In the genomic region with DNA sequence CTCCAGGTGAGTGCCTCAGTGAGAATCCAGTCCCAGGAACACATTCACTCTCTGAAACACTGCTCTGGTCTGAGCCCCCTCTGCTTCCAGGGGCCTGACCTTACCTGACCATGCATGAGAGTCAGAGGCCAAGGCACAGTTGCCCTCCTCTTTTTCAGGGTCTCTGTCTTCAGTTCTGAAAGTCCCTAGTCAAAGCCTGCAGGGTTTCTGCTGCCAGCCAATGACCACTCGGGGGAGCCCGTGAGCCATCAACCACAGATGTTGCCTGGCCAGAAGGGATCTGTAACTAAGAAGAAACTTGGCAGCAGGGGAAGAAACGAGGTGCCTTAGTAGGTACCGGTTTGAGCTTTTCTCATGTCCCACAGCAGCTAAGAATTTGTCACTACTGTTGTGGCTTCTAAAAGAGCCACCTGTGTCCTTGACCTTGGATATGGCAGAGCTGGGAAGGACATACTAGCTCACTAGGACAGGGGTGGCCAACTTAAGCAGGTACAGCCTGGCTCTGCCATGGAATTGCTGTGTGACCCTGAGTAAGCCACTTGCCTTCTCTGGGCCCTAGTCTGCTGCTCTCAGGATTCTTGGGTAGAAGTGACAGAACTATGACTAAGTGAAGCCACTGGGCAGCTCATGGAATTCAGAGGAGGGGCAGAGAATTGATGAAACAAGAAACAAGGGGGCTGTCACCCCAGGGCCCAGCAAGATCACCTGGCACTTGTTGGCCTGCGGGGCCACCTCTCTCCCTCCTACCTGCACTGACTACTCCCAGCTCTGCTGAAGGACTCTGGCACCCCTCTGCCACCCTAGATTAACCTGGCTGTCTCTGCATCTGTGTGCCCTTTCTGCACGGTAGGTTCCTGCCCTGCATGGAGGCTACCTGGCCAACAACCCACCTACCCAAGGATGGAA, we compare ENCODE assay signal across 8 cellular contexts.
DNase-seq lines count a peak whose midpoint lies in the region; ATAC-seq and TF ChIP-seq lines count a peak whose summit lies in the region.

No MANE protein-coding gene starts in this region.

- no peaks in the 10 kb centered on the region for H3K36me3 Mint-ChIP-seq in activated CD8-positive, alpha-beta T cell treated with anti-CD3 and anti-CD28 coated beads, Interleukin-2, amount 10 ng/mL, durations not matched to agents 7 days and 5 days (ENCODE audit: low read depth)
- H3K36me3 Mint-ChIP-seq in endothelial cell (ENCODE audit: low read depth, unreplicated experiment) = no peaks in the 10 kb centered on the region

- no peaks in the 10 kb centered on the region for H3K9me3 Mint-ChIP-seq in activated CD8-positive, alpha-beta T cell treated with anti-CD3 and anti-CD28 coated beads, Interleukin-2, amount 10 ng/mL, durations not matched to agents 7 days and 5 days (ENCODE audit: insufficient read depth)
- H3K9me3 Mint-ChIP-seq in endothelial cell (ENCODE audit: unreplicated experiment) = no peaks in the 10 kb centered on the region

- H3K4me1 Mint-ChIP-seq in activated CD8-positive, alpha-beta T cell treated with anti-CD3 and anti-CD28 coated beads, Interleukin-2, amount 10 ng/mL, durations not matched to agents 7 days and 5 days (ENCODE audit: low read depth) = no peaks in the 10 kb centered on the region
- peaks cover 3% of the 10 kb centered on the region for H3K4me1 Mint-ChIP-seq in endothelial cell (ENCODE audit: unreplicated experiment)

- no peak overlapping the region for H3K4me3 Mint-ChIP-seq in activated CD8-positive, alpha-beta T cell treated with anti-CD3 and anti-CD28 coated beads, Interleukin-2, amount 10 ng/mL, durations not matched to agents 7 days and 5 days
- H3K4me3 Mint-ChIP-seq in endothelial cell (ENCODE audit: unreplicated experiment) = no peak overlapping the region

- POLR2A ChIA-PET in HEK293T (lab: Yijun Ruan, JAX) = no interaction called here
- POLR2A ChIA-PET in activated CD8-positive, alpha-beta T cell treated with anti-CD3 and anti-CD28 coated beads, Interleukin-2, amount 10 ng/mL, durations not matched to agents 7 days and 5 days (lab: Charles Lee) = interaction anchor here (0.7 kb wide), 1 partner anchor 717 kb away, joined by 3 read pairs; no protein-coding TSS in a partner anchor

- peaks cover 24% of the 10 kb centered on the region for H3K27me3 Mint-ChIP-seq in activated CD8-positive, alpha-beta T cell treated with anti-CD3 and anti-CD28 coated beads, Interleukin-2, amount 10 ng/mL, durations not matched to agents 7 days and 5 days (ENCODE audit: low read depth)
- H3K27me3 Mint-ChIP-seq in endothelial cell (ENCODE audit: unreplicated experiment) = peaks cover 6% of the 10 kb centered on the region

- peak; percentile 76 for ATAC-seq in activated CD8-positive, alpha-beta T cell treated with anti-CD3 and anti-CD28 coated beads, Interleukin-2, amount 10 ng/mL, durations not matched to agents 7 days and 5 days
- ATAC-seq in HG02852 (IDR thresholded peaks at IDR 0.05; ENCODE audit: unreplicated experiment) = no peak

- DNase-seq in DMS53 (lab: John Stamatoyannopoulos, UW) (peak; percentile 69), HEK293T (ENCODE audit: extremely low spot score) (peak; percentile 82), NCI-H510A treated with DMSO at 0.1 percent for 48 hours (lab: John Stamatoyannopoulos, UW) (peak; percentile 76), endothelial cell (ENCODE audit: low spot score) (peak; percentile 93), mesenteric fat pad (ENCODE audit: low spot score) (peak; percentile 90)
- peak; percentile 74 for DNase-seq in activated CD8-positive, alpha-beta T cell treated with anti-CD3 and anti-CD28 coated beads, Interleukin-2, amount 10 ng/mL, durations not matched to agents 7 days and 5 days
- peak; percentile 31 to 40 for DNase-seq in stimulated activated CD8-positive, alpha-beta memory T cell treated with anti-CD3 and anti-CD28 coated beads, Interleukin-15, amount 100 ng/mL, for 48 hours (ENCODE audit: low read depth in 2 of 2)

- no peak overlapping the region for H3K27ac Mint-ChIP-seq in activated CD8-positive, alpha-beta T cell treated with anti-CD3 and anti-CD28 coated beads, Interleukin-2, amount 10 ng/mL, durations not matched to agents 7 days and 5 days
- H3K27ac Mint-ChIP-seq in endothelial cell (ENCODE audit: unreplicated experiment) = no peak overlapping the region

- peak; percentile 74 for TF ChIP-seq CTCF in endothelial cell (IDR thresholded peaks at IDR 0.05; ENCODE audit: unreplicated experiment)

- CTCF ChIA-PET in HEK293T (lab: Yijun Ruan, JAX) = interaction anchor here (0.8 to 2.2 kb wide), 6 partner anchors 9 to 539 kb away, joined by 3 to 11 read pairs (median 6); no protein-coding TSS in a partner anchor
- CTCF ChIA-PET in activated CD8-positive, alpha-beta T cell treated with anti-CD3 and anti-CD28 coated beads, Interleukin-2, amount 10 ng/mL, durations not matched to agents 7 days and 5 days (lab: Charles Lee) = interaction anchor here (1.1 to 1.9 kb wide), 6 partner anchors 9 to 821 kb away, joined by 3 to 7 read pairs (median 6); no protein-coding TSS in a partner anchor

TF ChIP-seq in HEK293T, 16 proteins besides CTCF, POLR2A, EP300 and RAD21:
- TF ChIP-seq ARNT (IDR thresholded peaks at IDR 0.05) (no peak), NFRKB (IDR thresholded peaks at IDR 0.05) (no peak), ELF4 (IDR thresholded peaks at IDR 0.05) (no peak), FOXA1 (IDR thresholded peaks at IDR 0.05) (no peak), CTBP1 (IDR thresholded peaks at IDR 0.05; ENCODE audit: borderline replicate concordance) (no peak), BHLHE40 (IDR thresholded peaks at IDR 0.05; ENCODE audit: borderline replicate concordance) (no peak), SP1 (IDR thresholded peaks at IDR 0.05) (no peak), HDGF (IDR thresholded peaks at IDR 0.05; ENCODE audit: borderline replicate concordance) (no peak), FOXM1 (IDR thresholded peaks at IDR 0.05; ENCODE audit: borderline replicate concordance) (no peak), SUZ12 (IDR thresholded peaks at IDR 0.05) (no peak), FOXK2 (IDR thresholded peaks at IDR 0.05) (no peak), TARDBP (IDR thresholded peaks at IDR 0.05) (no peak), L3MBTL2 (conservative IDR thresholded peaks at IDR 0.05) (no peak), LEF1 (IDR thresholded peaks at IDR 0.05; ENCODE audit: borderline replicate concordance) (no peak)
- TF ChIP-seq, protein P1, sequence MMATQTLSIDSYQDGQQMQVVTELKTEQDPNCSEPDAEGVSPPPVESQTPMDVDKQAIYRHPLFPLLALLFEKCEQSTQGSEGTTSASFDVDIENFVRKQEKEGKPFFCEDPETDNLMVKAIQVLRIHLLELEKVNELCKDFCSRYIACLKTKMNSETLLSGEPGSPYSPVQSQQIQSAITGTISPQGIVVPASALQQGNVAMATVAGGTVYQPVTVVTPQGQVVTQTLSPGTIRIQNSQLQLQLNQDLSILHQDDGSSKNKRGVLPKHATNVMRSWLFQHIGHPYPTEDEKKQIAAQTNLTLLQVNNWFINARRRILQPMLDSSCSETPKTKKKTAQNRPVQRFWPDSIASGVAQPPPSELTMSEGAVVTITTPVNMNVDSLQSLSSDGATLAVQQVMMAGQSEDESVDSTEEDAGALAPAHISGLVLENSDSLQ (IDR thresholded peaks at IDR 0.05) = no peak

Comparison
In these comparisons a context has a peak if more than half of its experiments do, and no peak if none do; other contexts are left out.
1. DNase-seq: peak in every context shown above with its lines; median percentile 93 in endothelial cell; 90 in mesenteric fat pad; 82 in HEK293T; 76 in NCI-H510A treated with DMSO at 0.1 percent for 48 hours; 74 in activated CD8-positive, alpha-beta T cell treated with anti-CD3 and anti-CD28 coated beads, Interleukin-2, amount 10 ng/mL, durations not matched to agents 7 days and 5 days; 69 in DMS53; 36 in stimulated activated CD8-positive, alpha-beta memory T cell treated with anti-CD3 and anti-CD28 coated beads, Interleukin-15, amount 100 ng/mL, for 48 hours.